In the genomic region with DNA sequence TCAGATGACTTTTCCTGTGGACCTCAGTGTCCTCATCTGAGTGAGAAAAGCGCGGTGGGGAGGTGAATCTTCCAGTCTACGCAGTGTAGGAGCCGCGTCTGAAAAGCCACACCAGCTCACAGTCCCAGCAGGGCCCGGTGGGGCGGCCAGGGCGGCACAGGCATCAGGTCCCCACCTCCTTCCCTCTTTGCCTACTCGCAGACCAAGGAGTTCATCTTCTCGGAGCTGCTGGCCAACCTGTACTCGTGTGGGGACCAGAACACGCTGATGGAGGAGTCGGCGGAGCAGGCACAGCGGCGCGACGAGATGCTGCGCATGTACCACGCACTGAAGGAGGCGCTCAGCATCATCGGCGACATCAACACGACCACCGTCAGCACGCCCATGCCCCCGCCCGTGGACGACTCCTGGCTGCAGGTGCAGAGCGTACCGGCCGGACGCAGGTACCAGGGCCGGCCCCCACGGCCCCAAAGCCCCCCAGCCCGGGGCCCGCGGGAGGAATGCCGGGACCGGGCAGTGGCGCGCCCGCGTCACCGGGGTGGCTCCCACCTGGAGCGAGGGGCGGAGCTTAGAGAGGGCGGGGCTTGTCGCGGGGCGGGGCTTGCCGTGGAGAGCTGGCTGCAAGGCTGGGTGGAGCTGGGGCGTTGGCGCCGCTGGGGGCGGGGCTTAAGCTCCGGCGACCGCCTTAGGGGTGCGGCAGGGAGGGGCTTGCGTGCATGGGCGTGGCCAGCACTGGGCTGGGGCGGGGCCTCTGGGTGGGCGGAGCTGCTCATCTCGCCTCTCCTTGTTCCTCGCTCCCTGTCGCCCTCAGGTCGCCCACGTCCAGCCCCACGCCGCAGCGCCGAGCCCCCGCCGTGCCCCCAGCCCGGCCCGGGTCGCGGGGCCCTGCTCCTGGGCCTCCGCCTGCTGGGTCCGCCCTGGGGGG, we compare ENCODE assay signal across 1 cellular context.
A peak's percentile ranks its signal among the peaks of the same experiment; 100 is the strongest.
TF ChIP-seq lines count a peak whose summit lies in the region.

No MANE protein-coding gene starts in this region.

TF ChIP-seq in HepG2, 621 proteins besides CTCF, POLR2A, EP300 and RAD21:
- TF ChIP-seq, protein P1, sequence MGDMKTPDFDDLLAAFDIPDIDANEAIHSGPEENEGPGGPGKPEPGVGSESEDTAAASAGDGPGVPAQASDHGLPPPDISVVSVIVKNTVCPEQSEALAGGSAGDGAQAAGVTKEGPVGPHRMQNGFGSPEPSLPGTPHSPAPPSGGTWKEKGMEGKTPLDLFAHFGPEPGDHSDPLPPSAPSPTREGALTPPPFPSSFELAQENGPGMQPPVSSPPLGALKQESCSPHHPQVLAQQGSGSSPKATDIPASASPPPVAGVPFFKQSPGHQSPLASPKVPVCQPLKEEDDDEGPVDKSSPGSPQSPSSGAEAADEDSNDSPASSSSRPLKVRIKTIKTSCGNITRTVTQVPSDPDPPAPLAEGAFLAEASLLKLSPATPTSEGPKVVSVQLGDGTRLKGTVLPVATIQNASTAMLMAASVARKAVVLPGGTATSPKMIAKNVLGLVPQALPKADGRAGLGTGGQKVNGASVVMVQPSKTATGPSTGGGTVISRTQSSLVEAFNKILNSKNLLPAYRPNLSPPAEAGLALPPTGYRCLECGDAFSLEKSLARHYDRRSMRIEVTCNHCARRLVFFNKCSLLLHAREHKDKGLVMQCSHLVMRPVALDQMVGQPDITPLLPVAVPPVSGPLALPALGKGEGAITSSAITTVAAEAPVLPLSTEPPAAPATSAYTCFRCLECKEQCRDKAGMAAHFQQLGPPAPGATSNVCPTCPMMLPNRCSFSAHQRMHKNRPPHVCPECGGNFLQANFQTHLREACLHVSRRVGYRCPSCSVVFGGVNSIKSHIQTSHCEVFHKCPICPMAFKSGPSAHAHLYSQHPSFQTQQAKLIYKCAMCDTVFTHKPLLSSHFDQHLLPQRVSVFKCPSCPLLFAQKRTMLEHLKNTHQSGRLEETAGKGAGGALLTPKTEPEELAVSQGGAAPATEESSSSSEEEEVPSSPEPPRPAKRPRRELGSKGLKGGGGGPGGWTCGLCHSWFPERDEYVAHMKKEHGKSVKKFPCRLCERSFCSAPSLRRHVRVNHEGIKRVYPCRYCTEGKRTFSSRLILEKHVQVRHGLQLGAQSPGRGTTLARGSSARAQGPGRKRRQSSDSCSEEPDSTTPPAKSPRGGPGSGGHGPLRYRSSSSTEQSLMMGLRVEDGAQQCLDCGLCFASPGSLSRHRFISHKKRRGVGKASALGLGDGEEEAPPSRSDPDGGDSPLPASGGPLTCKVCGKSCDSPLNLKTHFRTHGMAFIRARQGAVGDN (CRISPR knock-in tag; IDR thresholded peaks at IDR 0.05) = peak; percentile 28; the same call in 1 of the 2 replicates
- TF ChIP-seq HOXA3 (CRISPR knock-in tag; IDR thresholded peaks at IDR 0.05) (peak; percentile 16; the same call in 1 of the 2 replicates), TMF1 (CRISPR knock-in tag; IDR thresholded peaks at IDR 0.05; ENCODE audit: low read depth) (no peak), ZBTB38 (CRISPR knock-in tag; IDR thresholded peaks at IDR 0.05) (peak; percentile 71; the same call in 1 of the 2 replicates), SP1 (IDR thresholded peaks at IDR 0.05) (no peak), SP1 (CRISPR knock-in tag; IDR thresholded peaks at IDR 0.05) (peak; percentile 40; the same call in 1 of the 2 replicates)
- TF ChIP-seq, protein P2, sequence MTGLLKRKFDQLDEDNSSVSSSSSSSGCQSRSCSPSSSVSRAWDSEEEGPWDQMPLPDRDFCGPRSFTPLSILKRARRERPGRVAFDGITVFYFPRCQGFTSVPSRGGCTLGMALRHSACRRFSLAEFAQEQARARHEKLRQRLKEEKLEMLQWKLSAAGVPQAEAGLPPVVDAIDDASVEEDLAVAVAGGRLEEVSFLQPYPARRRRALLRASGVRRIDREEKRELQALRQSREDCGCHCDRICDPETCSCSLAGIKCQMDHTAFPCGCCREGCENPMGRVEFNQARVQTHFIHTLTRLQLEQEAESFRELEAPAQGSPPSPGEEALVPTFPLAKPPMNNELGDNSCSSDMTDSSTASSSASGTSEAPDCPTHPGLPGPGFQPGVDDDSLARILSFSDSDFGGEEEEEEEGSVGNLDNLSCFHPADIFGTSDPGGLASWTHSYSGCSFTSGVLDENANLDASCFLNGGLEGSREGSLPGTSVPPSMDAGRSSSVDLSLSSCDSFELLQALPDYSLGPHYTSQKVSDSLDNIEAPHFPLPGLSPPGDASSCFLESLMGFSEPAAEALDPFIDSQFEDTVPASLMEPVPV (CRISPR knock-in tag; IDR thresholded peaks at IDR 0.05) = no peak
- TF ChIP-seq, protein P3, sequence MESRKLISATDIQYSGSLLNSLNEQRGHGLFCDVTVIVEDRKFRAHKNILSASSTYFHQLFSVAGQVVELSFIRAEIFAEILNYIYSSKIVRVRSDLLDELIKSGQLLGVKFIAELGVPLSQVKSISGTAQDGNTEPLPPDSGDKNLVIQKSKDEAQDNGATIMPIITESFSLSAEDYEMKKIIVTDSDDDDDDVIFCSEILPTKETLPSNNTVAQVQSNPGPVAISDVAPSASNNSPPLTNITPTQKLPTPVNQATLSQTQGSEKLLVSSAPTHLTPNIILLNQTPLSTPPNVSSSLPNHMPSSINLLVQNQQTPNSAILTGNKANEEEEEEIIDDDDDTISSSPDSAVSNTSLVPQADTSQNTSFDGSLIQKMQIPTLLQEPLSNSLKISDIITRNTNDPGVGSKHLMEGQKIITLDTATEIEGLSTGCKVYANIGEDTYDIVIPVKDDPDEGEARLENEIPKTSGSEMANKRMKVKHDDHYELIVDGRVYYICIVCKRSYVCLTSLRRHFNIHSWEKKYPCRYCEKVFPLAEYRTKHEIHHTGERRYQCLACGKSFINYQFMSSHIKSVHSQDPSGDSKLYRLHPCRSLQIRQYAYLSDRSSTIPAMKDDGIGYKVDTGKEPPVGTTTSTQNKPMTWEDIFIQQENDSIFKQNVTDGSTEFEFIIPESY (CRISPR knock-in tag; IDR thresholded peaks at IDR 0.05) = 0 out of 2 replicates have a peak, but pooled peaks have one; percentile 4
- TF ChIP-seq, protein P4, sequence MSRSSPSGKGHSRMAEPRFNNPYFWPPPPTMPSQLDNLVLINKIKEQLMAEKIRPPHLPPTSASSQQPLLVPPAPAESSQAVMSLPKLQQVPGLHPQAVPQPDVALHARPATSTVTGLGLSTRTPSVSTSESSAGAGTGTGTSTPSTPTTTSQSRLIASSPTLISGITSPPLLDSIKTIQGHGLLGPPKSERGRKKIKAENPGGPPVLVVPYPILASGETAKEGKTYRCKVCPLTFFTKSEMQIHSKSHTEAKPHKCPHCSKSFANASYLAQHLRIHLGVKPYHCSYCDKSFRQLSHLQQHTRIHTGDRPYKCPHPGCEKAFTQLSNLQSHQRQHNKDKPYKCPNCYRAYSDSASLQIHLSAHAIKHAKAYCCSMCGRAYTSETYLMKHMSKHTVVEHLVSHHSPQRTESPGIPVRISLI (CRISPR knock-in tag; IDR thresholded peaks at IDR 0.05; ENCODE audit: borderline replicate concordance) = 0 out of 2 replicates have a peak, but pooled peaks have one; percentile 9
